In genomic region chr7:151728746-151729145, GRCh38 we compare ENCODE assay signal across 22 cellular contexts.
DNase-seq lines count a peak whose midpoint lies in the region; ATAC-seq, FAIRE-seq and TF ChIP-seq lines count a peak whose summit lies in the region.
"Had no signal": no experiment of that assay in that cellular context is flagged by ENCODE, and none has a peak within 500 bp of the region (broad histone marks: within the 10 kb centered on the region; RNA-seq: fewer than 3 reads in every experiment).

No MANE protein-coding gene starts in this region.

- no peak for FAIRE-seq in HepG2 (lab: Jason Lieb, UNC)
- FAIRE-seq: A204.1, GM12878 had no signal

- H3K27ac ChIP-seq in right cardiac atrium (ENCODE audit: low read length) (peak overlapping the region; percentile 87), tibial artery (peak overlapping the region; percentile 31 to 49), HepG2 (ENCODE audit: extremely low read length, insufficient read depth, low read length) (no peak overlapping the region)
- H3K27ac ChIP-seq: C4-2B, SK-N-MC, upper lobe of right lung had no signal

- no peak for ATAC-seq in activated T-cell treated with anti-CD3 and anti-CD28 coated beads, Interleukin-2, amount 50 U/mL, for 72 hours (replicated peaks in 1 of 2)
- no peak for ATAC-seq in activated T-helper 17 cell treated with anti-CD3 and anti-CD28 coated beads, Interleukin-2, amount 50 U/mL, for 72 hours (replicated peaks)
- ATAC-seq in right cardiac atrium (peak; percentile 15 to 39), natural killer cell (no peak), GM18519 (IDR thresholded peaks at IDR 0.05; ENCODE audit: low FRiP score, unreplicated experiment) (no peak), HepG2 (no peak)
- ATAC-seq: stimulated activated naive CD8-positive, alpha-beta T cell treated with anti-CD3 and anti-CD28 coated beads, Interleukin-15, amount 100 ng/mL, for 72 hours; upper lobe of right lung; WTC11 had no signal

- intact Hi-C loops in right cardiac atrium (cut with DNase I) (no loop called here), tibial artery (cut with DNase I; ENCODE audit: low total_unique reads) (no loop called here), natural killer cell (cut with micrococcal nuclease) (no loop called here), HepG2 (cut with micrococcal nuclease; ENCODE audit: unreplicated experiment) (loop anchor here (1.0 kb wide), 1 partner anchor 9 kb away; no protein-coding TSS in a partner anchor)

- H3K79me2 ChIP-seq in HepG2 (ENCODE audit: insufficient read depth, low read length): no peaks in the 10 kb centered on the region

- TF ChIP-seq CTCF in tibial artery (IDR thresholded peaks at IDR 0.05) (no peak), natural killer cell (IDR thresholded peaks at IDR 0.05) (no peak), HepG2 (CRISPR knock-in tag; IDR thresholded peaks at IDR 0.05) (no peak)

- H3K36me3 Mint-ChIP-seq in activated T-cell treated with anti-CD3 and anti-CD28 coated beads, Interleukin-2, amount 50 U/mL, for 72 hours (ENCODE audit: insufficient read depth in 2 of 2): no peaks in the 10 kb centered on the region
- H3K36me3 Mint-ChIP-seq in activated T-helper 17 cell treated with anti-CD3 and anti-CD28 coated beads, Interleukin-2, amount 50 U/mL, for 72 hours (ENCODE audit: low read depth): no peaks in the 10 kb centered on the region
- no peaks in the 10 kb centered on the region for H3K36me3 Mint-ChIP-seq in natural killer cell
- H3K36me3 Mint-ChIP-seq: WTC11 had no signal

- no peaks in the 10 kb centered on the region for H3K9me3 Mint-ChIP-seq in activated T-cell treated with anti-CD3 and anti-CD28 coated beads, Interleukin-2, amount 50 U/mL, for 72 hours
- H3K9me3 Mint-ChIP-seq in activated T-helper 17 cell treated with anti-CD3 and anti-CD28 coated beads, Interleukin-2, amount 50 U/mL, for 72 hours: no peaks in the 10 kb centered on the region
- no peaks in the 10 kb centered on the region for H3K9me3 Mint-ChIP-seq in natural killer cell
- H3K9me3 Mint-ChIP-seq: activated T-helper 1 cell treated with anti-CD3 and anti-CD28 coated beads, Interleukin-12 subunit alpha, Interleukin-12 subunit beta, Interleukin-2, Interleukin-4 antibody, amounts not matched to agents 30 ng/mL and 10 ng/mL and 1 ng/mL, durations not matched to agents 14 hours and 24 hours and 36 hours; central memory CD8-positive, alpha-beta T cell; H9; stimulated activated naive CD8-positive, alpha-beta T cell treated with anti-CD3 and anti-CD28 coated beads, Interleukin-15, amount 100 ng/mL, for 72 hours; WTC11 had no signal

- TF ChIP-seq POLR2A in HepG2 (IDR thresholded peaks at IDR 0.05; ENCODE audit: insufficient read depth in 1 of 2, low read depth in 2 of 2, low read length in 2 of 2): no peak

- H2AFZ ChIP-seq in HepG2 (ENCODE audit: low read length): no peak overlapping the region

- no peak for TF ChIP-seq EP300 in HepG2 (IDR thresholded peaks at IDR 0.05; ENCODE audit: low read depth in 2 of 2, low read length in 2 of 2)
- no peak for TF ChIP-seq EP300 in HepG2 (CRISPR knock-in tag; IDR thresholded peaks at IDR 0.05; ENCODE audit: borderline replicate concordance)

- no peak for TF ChIP-seq RAD21 in HepG2 (CRISPR knock-in tag; IDR thresholded peaks at IDR 0.05)

- H3K9ac ChIP-seq in HepG2 (ENCODE audit: insufficient read depth, low read depth, low read length): no peak overlapping the region

- POLR2A ChIA-PET in HepG2 (lab: Yijun Ruan, JAX): no interaction called here

- H3K4me2 ChIP-seq in HepG2 (ENCODE audit: low read depth, low read length): no peak overlapping the region

- no peaks in the 10 kb centered on the region for H3K9me3 ChIP-seq in right cardiac atrium (ENCODE audit: control insufficient read depth, low read length)
- H3K9me3 ChIP-seq in tibial artery: no peaks in the 10 kb centered on the region
- H3K9me3 ChIP-seq in HepG2 (ENCODE audit: low read length): no peaks in the 10 kb centered on the region
- H3K9me3 ChIP-seq: adrenal gland, right lobe of liver, upper lobe of right lung had no signal

- no peaks in the 10 kb centered on the region for H3K27me3 Mint-ChIP-seq in activated T-cell treated with anti-CD3 and anti-CD28 coated beads, Interleukin-2, amount 50 U/mL, for 72 hours (ENCODE audit: low read depth)
- H3K27me3 Mint-ChIP-seq in activated T-helper 17 cell treated with anti-CD3 and anti-CD28 coated beads, Interleukin-2, amount 50 U/mL, for 72 hours: no peaks in the 10 kb centered on the region
- no peaks in the 10 kb centered on the region for H3K27me3 Mint-ChIP-seq in natural killer cell (ENCODE audit: low read depth in 2 of 2)
- H3K27me3 Mint-ChIP-seq: central memory CD8-positive, alpha-beta T cell; stimulated activated naive CD8-positive, alpha-beta T cell treated with anti-CD3 and anti-CD28 coated beads, Interleukin-15, amount 100 ng/mL, for 72 hours had no signal

- WGBS in right cardiac atrium: 75% methylated on average over 14 of the region's 14 CpGs
- 63% methylated on average over 8 of the region's 14 CpGs for WGBS in HepG2 (ENCODE audit: low lambda C conversion rate)

- CTCF ChIA-PET in HepG2 (lab: Yijun Ruan, JAX; ENCODE audit: low intra/inter-chr PET ratio, low total read pairs): no interaction called here

- no peak for DNase-seq in activated T-cell treated with anti-CD3 and anti-CD28 coated beads, Interleukin-2, amount 50 U/mL, for 72 hours
- DNase-seq in activated T-cell treated with anti-CD3 and anti-CD28 coated beads, Interleukin-2, amount 50 U/mL, for 48 hours: no peak
- DNase-seq in right cardiac atrium (peak in 2 of 3 donors; percentile 52 to 71), tibial artery (no peak), natural killer cell (no peak), HepG2 (ENCODE audit: low spot score) (no peak)
- DNase-seq: adrenal gland; H9; NCI-H226; occipital lobe; stimulated activated naive CD8-positive, alpha-beta T cell treated with anti-CD3 and anti-CD28 coated beads, Interleukin-15, amount 100 ng/mL, for 72 hours; upper lobe of right lung had no signal

- H3K36me3 ChIP-seq in tibial artery (no peaks in the 10 kb centered on the region), HepG2 (replicated peaks in 1 of 2; ENCODE audit: control insufficient read depth in 1 of 2, insufficient read depth in 2 of 2, low read length in 2 of 2) (no peaks in the 10 kb centered on the region)
- H3K36me3 ChIP-seq: adrenal gland, right lobe of liver, upper lobe of right lung had no signal

- H3K4me3 Mint-ChIP-seq in activated T-cell treated with anti-CD3 and anti-CD28 coated beads, Interleukin-2, amount 50 U/mL, for 72 hours: no peak overlapping the region
- H3K4me3 Mint-ChIP-seq in activated T-helper 17 cell treated with anti-CD3 and anti-CD28 coated beads, Interleukin-2, amount 50 U/mL, for 72 hours: no peak overlapping the region
- H3K4me3 Mint-ChIP-seq in natural killer cell: no peak overlapping the region
- H3K4me3 Mint-ChIP-seq: activated T-helper 1 cell treated with anti-CD3 and anti-CD28 coated beads, Interleukin-12 subunit alpha, Interleukin-12 subunit beta, Interleukin-2, Interleukin-4 antibody, amounts not matched to agents 30 ng/mL and 10 ng/mL and 1 ng/mL, durations not matched to agents 14 hours and 24 hours and 36 hours; central memory CD8-positive, alpha-beta T cell; H9; stimulated activated naive CD8-positive, alpha-beta T cell treated with anti-CD3 and anti-CD28 coated beads, Interleukin-15, amount 100 ng/mL, for 72 hours; WTC11 had no signal

- H3K27ac Mint-ChIP-seq in activated T-cell treated with anti-CD3 and anti-CD28 coated beads, Interleukin-2, amount 50 U/mL, for 72 hours: peak overlapping the region; percentile 83
- peak overlapping the region; percentile 61 for H3K27ac Mint-ChIP-seq in activated T-helper 17 cell treated with anti-CD3 and anti-CD28 coated beads, Interleukin-2, amount 50 U/mL, for 72 hours
- peak overlapping the region in 1 of 2 donors; percentile 20 for H3K27ac Mint-ChIP-seq in natural killer cell
- H3K27ac Mint-ChIP-seq: activated T-helper 1 cell treated with anti-CD3 and anti-CD28 coated beads, Interleukin-12 subunit alpha, Interleukin-12 subunit beta, Interleukin-2, Interleukin-4 antibody, amounts not matched to agents 30 ng/mL and 10 ng/mL and 1 ng/mL, durations not matched to agents 14 hours and 24 hours and 36 hours; WTC11 had no signal

- H3K27me3 ChIP-seq in right cardiac atrium (ENCODE audit: control insufficient read depth, insufficient read depth): no peaks in the 10 kb centered on the region
- H3K27me3 ChIP-seq in tibial artery: no peaks in the 10 kb centered on the region
- peaks cover 0 to 17% of the 10 kb centered on the region in 2 experiments; a peak in 3 of 5 replicates for H3K27me3 ChIP-seq in HepG2 (ENCODE audit: control insufficient read depth in 1 of 2, insufficient read depth in 2 of 2, low read length in 2 of 2)
- H3K27me3 ChIP-seq: adrenal gland, right lobe of liver, upper lobe of right lung had no signal

- peaks cover 15% of the 10 kb centered on the region for H3K4me1 Mint-ChIP-seq in activated T-cell treated with anti-CD3 and anti-CD28 coated beads, Interleukin-2, amount 50 U/mL, for 72 hours (ENCODE audit: low read depth)
- H3K4me1 Mint-ChIP-seq in activated T-helper 17 cell treated with anti-CD3 and anti-CD28 coated beads, Interleukin-2, amount 50 U/mL, for 72 hours: peaks cover 8% of the 10 kb centered on the region
- H3K4me1 Mint-ChIP-seq in natural killer cell: peaks cover 15 to 18% of the 10 kb centered on the region in 2 donors
- H3K4me1 Mint-ChIP-seq: H9, WTC11 had no signal

- no TSS peak for BruUV-seq in HepG2 (replicated peaks; lab: Mats Ljungman, UMichigan)

- H3K4me1 ChIP-seq in right cardiac atrium (ENCODE audit: control insufficient read depth, insufficient read depth, low read length) (peaks cover 7% of the 10 kb centered on the region), tibial artery (peaks cover 0 to 16% (median 10%) of the 10 kb centered on the region in 4 donors), HepG2 (ENCODE audit: insufficient read depth, low read length) (0 out of 2 replicates have a peak, but pooled peaks cover 9% of the 10 kb centered on the region)

- H4K20me1 ChIP-seq in HepG2 (ENCODE audit: insufficient read depth, low read length): no peaks in the 10 kb centered on the region

- H3K4me3 ChIP-seq in right cardiac atrium (ENCODE audit: low read length) (no peak overlapping the region), tibial artery (no peak overlapping the region), HepG2 (replicated peaks in 1 of 3; ENCODE audit: insufficient read depth in 1 of 3, low read depth in 2 of 3, low read length in 3 of 3) (no peak overlapping the region)
- H3K4me3 ChIP-seq: adrenal gland, GM12878, right lobe of liver, SK-N-MC, upper lobe of right lung had no signal

- in situ Hi-C loops in HepG2 (cut with HindIII; ENCODE audit: extremely low pct_ligation_motif_present, low pct_unique_long_range_greater_than_20kb): no loop called here

TF ChIP-seq in HepG2, 621 proteins besides CTCF, POLR2A, EP300 and RAD21 (continues in another document):
- TF ChIP-seq KDM1A (CRISPR knock-in tag; IDR thresholded peaks at IDR 0.05) (no peak), ZNF775 (CRISPR knock-in tag; IDR thresholded peaks at IDR 0.05; ENCODE audit: borderline replicate concordance) (no peak), SALL1 (CRISPR knock-in tag; IDR thresholded peaks at IDR 0.05) (no peak), FOXC1 (CRISPR knock-in tag; IDR thresholded peaks at IDR 0.05; ENCODE audit: borderline replicate concordance) (no peak)

Comparison
In these comparisons a context has a peak if more than half of its experiments do, and no peak if none do; other contexts are left out.
1. ATAC-seq: peak in right cardiac atrium (2 of 2); none in activated T-cell treated with anti-CD3 and anti-CD28 coated beads, Interleukin-2, amount 50 U/mL, for 72 hours (0 of 2), activated T-helper 17 cell treated with anti-CD3 and anti-CD28 coated beads, Interleukin-2, amount 50 U/mL, for 72 hours (single experiment), natural killer cell (0 of 3), GM18519 (single experiment) and HepG2 (single experiment).
2. DNase-seq: peak in right cardiac atrium (2 of 3); none in activated T-cell treated with anti-CD3 and anti-CD28 coated beads, Interleukin-2, amount 50 U/mL, for 72 hours (0 of 2), activated T-cell treated with anti-CD3 and anti-CD28 coated beads, Interleukin-2, amount 50 U/mL, for 48 hours (0 of 2), tibial artery (0 of 2), natural killer cell (single experiment) and HepG2 (single experiment).